ENCODE assay signal across 21 cellular contexts in genomic region chr5:5882706-5883105, GRCh38.
DNase-seq lines count a peak whose midpoint lies in the region; ATAC-seq and TF ChIP-seq lines count a peak whose summit lies in the region.
"Had no signal": no experiment of that assay in that cellular context is flagged by ENCODE, and none has a peak within 500 bp of the region (broad histone marks: within the 10 kb centered on the region; RNA-seq: fewer than 3 reads in every experiment).

No MANE protein-coding gene starts in this region.

- H3K36me3 ChIP-seq in esophagus muscularis mucosa, result no peaks in the 10 kb centered on the region
- H3K36me3 ChIP-seq: BLaER1 treated with 17β-estradiol and CSF1 and Interleukin-3, amounts not matched to agents 10 nM and 100 nM; HAP-1 had no signal

- TF ChIP-seq CTCF in brain (conservative IDR thresholded peaks at IDR 0.05) (no peak), esophagus muscularis mucosa (IDR thresholded peaks at IDR 0.05) (no peak)

- H3K4me3 Mint-ChIP-seq in brain (peak overlapping the region in 2 of 5 experiments; percentile 52 to 56), immature natural killer cell (no peak overlapping the region)
- H3K4me3 Mint-ChIP-seq: B cell; CD8-positive, alpha-beta T cell had no signal

- no peak for TF ChIP-seq POLR2A in esophagus muscularis mucosa (IDR thresholded peaks at IDR 0.05; ENCODE audit: low read depth)

- peaks cover 0 to 6% (median 2%) of the 10 kb centered on the region in 4 donors for H3K4me1 ChIP-seq in esophagus muscularis mucosa
- H3K4me1 ChIP-seq: HAP-1 had no signal

- H3K27ac ChIP-seq in esophagus muscularis mucosa (replicated peaks in 1 of 4), result no peak overlapping the region
- H3K27ac ChIP-seq: BLaER1 treated with 17β-estradiol and CSF1 and Interleukin-3, amounts not matched to agents 10 nM and 100 nM; GM23248; HL-60 had no signal

- H3K9me3 ChIP-seq in esophagus muscularis mucosa, result no peaks in the 10 kb centered on the region
- H3K9me3 ChIP-seq: BLaER1 treated with 17β-estradiol and CSF1 and Interleukin-3, amounts not matched to agents 10 nM and 100 nM; HAP-1 had no signal

- H3K27me3 ChIP-seq in esophagus muscularis mucosa, result peaks cover 0 to 27% (median 4%) of the 10 kb centered on the region in 4 donors
- H3K27me3 ChIP-seq: BLaER1 treated with 17β-estradiol and CSF1 and Interleukin-3, amounts not matched to agents 10 nM and 100 nM had no signal

- intact Hi-C loops in Right ventricle myocardium superior (cut with DNase I), result loop anchor here (5.0 to 10.0 kb wide), 2 partner anchors 385 to 692 kb away; no protein-coding TSS in a partner anchor
- intact Hi-C loops in cardiac septum (cut with DNase I), result loop anchor here (5.0 to 10.0 kb wide), 2 partner anchors 188 to 380 kb away; no protein-coding TSS in a partner anchor
- intact Hi-C loops in esophagus muscularis mucosa (cut with DNase I), result no loop called here

- no peak overlapping the region for H3K4me3 ChIP-seq in esophagus muscularis mucosa
- H3K4me3 ChIP-seq: BLaER1 treated with 17β-estradiol and CSF1 and Interleukin-3, amounts not matched to agents 10 nM and 100 nM; GM23248; HAP-1 had no signal

- TF ChIP-seq EP300 in esophagus muscularis mucosa (IDR thresholded peaks at IDR 0.05), result no peak

- peak; percentile 34 for ATAC-seq in Right ventricle myocardium superior (ENCODE audit: poor library complexity)
- ATAC-seq: CD8-positive, alpha-beta T cell had no signal

- H3K9me3 Mint-ChIP-seq in brain (peaks cover 0 to 3% (median 0%) of the 10 kb centered on the region in 5 experiments), immature natural killer cell (peaks cover 0 to 3% (median 0%) of the 10 kb centered on the region in 6 donors)

- H3K27me3 Mint-ChIP-seq in brain, result peaks cover 4% of the 10 kb centered on the region
- H3K27me3 Mint-ChIP-seq in immature natural killer cell (ENCODE audit: low read depth in 3 of 3), result peaks cover 0 to 4% (median 4%) of the 10 kb centered on the region in 3 donors

- H3K4me1 Mint-ChIP-seq in brain (peaks cover 18% of the 10 kb centered on the region), immature natural killer cell (no peaks in the 10 kb centered on the region)

- DNase-seq in Right ventricle myocardium superior, result no peak
- no peak for DNase-seq in cardiac septum (ENCODE audit: low spot score)
- DNase-seq in esophagus muscularis mucosa (ENCODE audit: extremely low spot score), result peak; percentile 89
- DNase-seq in superior temporal gyrus (ENCODE audit: extremely low spot score), result peak; percentile 50
- DNase-seq in D341Med (ENCODE audit: low spot score), result no peak
- DNase-seq in NCI-H1048 (lab: John Stamatoyannopoulos, UW), result no peak
- DNase-seq in immature natural killer cell, result no peak
- DNase-seq: 8988T; Calu3; CD8-positive, alpha-beta T cell; DMS 273 treated with DMSO at 0.1 percent for 48 hours; DMS53; DND-41; EL; GM23248; IMR-90 had no signal

- WGBS in esophagus muscularis mucosa, result 74% methylated on average over 6 of the region's 6 CpGs

- H3K27ac Mint-ChIP-seq in brain (peak overlapping the region in 3 of 5 experiments; percentile 21 to 86 (median 28)), immature natural killer cell (no peak overlapping the region)
- H3K27ac Mint-ChIP-seq: B cell; CD8-positive, alpha-beta T cell had no signal

- H3K36me3 Mint-ChIP-seq in brain, result no peaks in the 10 kb centered on the region
- H3K36me3 Mint-ChIP-seq in immature natural killer cell, result no peaks in the 10 kb centered on the region
- H3K36me3 Mint-ChIP-seq: CD8-positive, alpha-beta T cell had no signal

Comparison
In these comparisons a context has a peak if more than half of its experiments do, and no peak if none do; other contexts are left out.
1. DNase-seq: peak in esophagus muscularis mucosa (single experiment) and superior temporal gyrus (single experiment); none in Right ventricle myocardium superior (single experiment), cardiac septum (single experiment), D341Med (single experiment), NCI-H1048 (single experiment) and immature natural killer cell (0 of 3).
2. H3K27ac Mint-ChIP-seq: peak in brain (3 of 5); none in immature natural killer cell (0 of 6).